8 cellular contexts compared by ENCODE assay signal in genomic region chrX:131729295-131729694, GRCh38.
DNase-seq lines count a peak whose midpoint lies in the region; ATAC-seq and TF ChIP-seq lines count a peak whose summit lies in the region.

No MANE protein-coding gene starts in this region.

- no peaks in the 10 kb centered on the region for H3K27me3 ChIP-seq in mucosa of rectum (ENCODE audit: control insufficient read depth in 2 of 2, insufficient read depth in 2 of 2, low read length in 2 of 2)
- no peaks in the 10 kb centered on the region for H3K27me3 ChIP-seq in esophagus muscularis mucosa

- H3K36me3 ChIP-seq in mucosa of rectum (ENCODE audit: control insufficient read depth in 2 of 2, insufficient read depth in 2 of 2, low read length in 2 of 2) (no peaks in the 10 kb centered on the region), esophagus muscularis mucosa (no peaks in the 10 kb centered on the region)

- ATAC-seq in GM21786 (IDR thresholded peaks at IDR 0.05; ENCODE audit: unreplicated experiment): peak; percentile 60

- peak overlapping the region; percentile 61 to 63 for H3K9ac ChIP-seq in mucosa of rectum (ENCODE audit: low read depth in 1 of 2, low read length in 2 of 2)

- no peak for TF ChIP-seq EP300 in esophagus muscularis mucosa (IDR thresholded peaks at IDR 0.05)

- intact Hi-C loops in esophagus muscularis mucosa (cut with DNase I): loop anchor here (10.0 kb wide), 1 partner anchor 86 kb away; no protein-coding TSS in a partner anchor

- WGBS in esophagus muscularis mucosa: 39% methylated on average over 15 of the region's 15 CpGs

- H3K9me3 ChIP-seq in mucosa of rectum (ENCODE audit: control insufficient read depth in 2 of 2, low read length in 2 of 2) (no peaks in the 10 kb centered on the region), esophagus muscularis mucosa (no peaks in the 10 kb centered on the region)

- peak overlapping the region; percentile 76 to 80 for H3K27ac ChIP-seq in mucosa of rectum (ENCODE audit: low read depth in 2 of 2, low read length in 2 of 2)
- H3K27ac ChIP-seq in esophagus muscularis mucosa (replicated peaks in 1 of 4): peak overlapping the region in 2 of 4 donors; percentile 82 to 85

- H3K4me1 ChIP-seq in mucosa of rectum (ENCODE audit: control insufficient read depth in 2 of 2, insufficient read depth in 2 of 2, low read length in 2 of 2): peaks cover 0 to 4% of the 10 kb centered on the region in 2 donors
- H3K4me1 ChIP-seq in esophagus muscularis mucosa: peaks cover 0 to 8% (median 0%) of the 10 kb centered on the region in 4 donors

- peak; percentile 67 for DNase-seq in DMS 273 (lab: John Stamatoyannopoulos, UW; ENCODE audit: unreplicated experiment)
- DNase-seq in activated CD8-positive, alpha-beta memory T cell treated with anti-CD3 and anti-CD28 coated beads, Interleukin-2, amount 50 U/mL, for 4 hours: peak; percentile 80
- DNase-seq in DMS79 (lab: John Stamatoyannopoulos, UW): no peak
- no peak for DNase-seq in esophagus muscularis mucosa (ENCODE audit: extremely low spot score)
- DNase-seq in GM03348 (ENCODE audit: low spot score): no peak
- no peak for DNase-seq in SKM-1 (lab: John Stamatoyannopoulos, UW; ENCODE audit: unreplicated experiment)

- peak overlapping the region; percentile 54 to 80 for H3K4me3 ChIP-seq in mucosa of rectum (ENCODE audit: low read length in 2 of 2)
- peak overlapping the region in 2 of 4 donors; percentile 54 to 64 for H3K4me3 ChIP-seq in esophagus muscularis mucosa

- TF ChIP-seq POLR2A in esophagus muscularis mucosa (IDR thresholded peaks at IDR 0.05; ENCODE audit: low read depth): no peak

- peak in 1 of 3 experiments; percentile 49 for TF ChIP-seq CTCF in esophagus muscularis mucosa (IDR thresholded peaks at IDR 0.05)

Comparison
In these comparisons a context has a peak if more than half of its experiments do, and no peak if none do; other contexts are left out.
1. DNase-seq: peak in DMS 273 (single experiment) and activated CD8-positive, alpha-beta memory T cell treated with anti-CD3 and anti-CD28 coated beads, Interleukin-2, amount 50 U/mL, for 4 hours (single experiment); none in DMS79 (single experiment), esophagus muscularis mucosa (single experiment), GM03348 (single experiment) and SKM-1 (single experiment).